Comparison of ENCODE assay signal across 13 cellular contexts in genomic region chr6:33319939-33320314, GRCh38. TPM values are rescaled to one million over a fixed set of nuclear protein-coding genes. Genes with fewer than 3 reads are reported as not detected.
DNase-seq lines count a peak whose midpoint lies in the region; ATAC-seq and TF ChIP-seq lines count a peak whose summit lies in the region.
"Had no signal": no experiment of that assay in that cellular context is flagged by ENCODE, and none has a peak within 500 bp of the region (broad histone marks: within the 10 kb centered on the region; RNA-seq: fewer than 3 reads in every experiment).

No MANE protein-coding gene starts in this region.

- no peak for TF ChIP-seq POLR2A in GM18505 (IDR thresholded peaks at IDR 0.05; ENCODE audit: borderline replicate concordance, extremely low read depth, insufficient read depth, insufficient read length)

- no peak for ATAC-seq in CD4-positive, alpha-beta T cell (ENCODE audit: poor library complexity)
- ATAC-seq in GM18505 (IDR thresholded peaks at IDR 0.05; ENCODE audit: unreplicated experiment), result no peak
- ATAC-seq in HG03097 (IDR thresholded peaks at IDR 0.05; ENCODE audit: low FRiP score, unreplicated experiment), result no peak

- CTCF ChIA-PET in CD4-positive, alpha-beta T cell (lab: Charles Lee), result interaction anchor here (1.6 kb wide), 1 partner anchor 26 kb away, joined by 3 read pairs; no protein-coding TSS in a partner anchor
- CTCF ChIA-PET in OCI-LY7 (lab: Charles Lee; ENCODE audit: unreplicated experiment), result no interaction called here

- peak overlapping the region; percentile 20 for H3K18ac ChIP-seq in trophoblast cell (ENCODE audit: low read length)

- H3K79me2 ChIP-seq in OCI-LY7 (ENCODE audit: insufficient read depth, low read depth, low read length) (peaks cover 45% of the 10 kb centered on the region), trophoblast cell (ENCODE audit: control insufficient read depth, insufficient read depth, low read length, poor library complexity) (peaks cover 10% of the 10 kb centered on the region)

- H3K4ac ChIP-seq in trophoblast cell (ENCODE audit: low read depth, low read length), result peak overlapping the region; percentile 12

- H3K9me3 ChIP-seq in CD4-positive, alpha-beta T cell (ENCODE audit: control insufficient read depth, low read length), result no peaks in the 10 kb centered on the region
- no peaks in the 10 kb centered on the region for H3K9me3 ChIP-seq in OCI-LY7 (ENCODE audit: low read length)
- H3K9me3 ChIP-seq in trophoblast cell (ENCODE audit: insufficient read depth, low read depth, low read length), result no peaks in the 10 kb centered on the region
- H3K9me3 ChIP-seq: neutrophil, SJSA1 had no signal

- DNase-seq in CD4-positive, alpha-beta T cell, result no peak
- DNase-seq in OCI-LY7 (ENCODE audit: low spot score), result no peak
- DNase-seq in coronary artery (ENCODE audit: low spot score), result no peak
- DNase-seq in trophoblast cell, result no peak
- DNase-seq in UCSD-AML1 (lab: John Stamatoyannopoulos, UW; ENCODE audit: unreplicated experiment), result no peak
- no peak for DNase-seq in COLO829 (ENCODE audit: low spot score)
- DNase-seq: activated gamma-delta T cell, foreskin melanocyte, NCI-H1694 had no signal

- no peaks in the 10 kb centered on the region for H4K20me1 ChIP-seq in OCI-LY7 (ENCODE audit: insufficient read depth, low read length)

- H4K91ac ChIP-seq in trophoblast cell (ENCODE audit: low read depth, low read length), result peak overlapping the region; percentile 48

- no peaks in the 10 kb centered on the region for H3K9me3 Mint-ChIP-seq in CD4-positive, alpha-beta T cell

- H3K27me3 ChIP-seq in CD4-positive, alpha-beta T cell (ENCODE audit: control insufficient read depth, insufficient read depth, low read length), result no peaks in the 10 kb centered on the region
- H3K27me3 ChIP-seq in trophoblast cell (ENCODE audit: insufficient read depth, low read length), result no peaks in the 10 kb centered on the region
- H3K27me3 ChIP-seq: neutrophil, SJSA1 had no signal

- TF ChIP-seq CTCF in CD4-positive, alpha-beta T cell (IDR thresholded peaks at IDR 0.05), result no peak
- TF ChIP-seq CTCF in OCI-LY7 (conservative IDR thresholded peaks at IDR 0.05; ENCODE audit: low read length), result no peak
- TF ChIP-seq CTCF in coronary artery (IDR thresholded peaks at IDR 0.05), result no peak

- H3K79me1 ChIP-seq in trophoblast cell (ENCODE audit: low read length), result peaks cover 11% of the 10 kb centered on the region

- H4K8ac ChIP-seq in trophoblast cell (ENCODE audit: low read depth, low read length), result no peak overlapping the region

- no peak overlapping the region for H3K27ac ChIP-seq in CD4-positive, alpha-beta T cell (ENCODE audit: low read depth, low read length)
- H3K27ac ChIP-seq in OCI-LY7 (ENCODE audit: low read depth, low read length, poor library complexity, severe bottlenecking) (peak overlapping the region; percentile 79), coronary artery (peak overlapping the region; percentile 58 to 69), trophoblast cell (ENCODE audit: low read depth, low read length) (peak overlapping the region; percentile 43)

- H3K27ac Mint-ChIP-seq in CD4-positive, alpha-beta T cell, result peak overlapping the region; percentile 96

- H3K36me3 Mint-ChIP-seq in CD4-positive, alpha-beta T cell (ENCODE audit: low read depth), result peaks cover 69% of the 10 kb centered on the region

- H2BK5ac ChIP-seq in trophoblast cell (ENCODE audit: low read depth, low read length, poor library complexity), result no peak overlapping the region

- no peak overlapping the region for H4K12ac ChIP-seq in trophoblast cell (ENCODE audit: low read depth, low read length)

- H3K23ac ChIP-seq in trophoblast cell (ENCODE audit: low read length), result no peak overlapping the region

- H3K27me3 Mint-ChIP-seq in CD4-positive, alpha-beta T cell, result no peaks in the 10 kb centered on the region

- WGBS in trophoblast cell (ENCODE audit: extremely low coverage, insufficient coverage, insufficient read length), result no CpG with 5 or more reads among the region's 3 CpGs

- no TSS peak for BruUV-seq in OCI-LY7 (replicated peaks; lab: Mats Ljungman, UMichigan)

- peaks cover 92% of the 10 kb centered on the region for H3K4me1 Mint-ChIP-seq in CD4-positive, alpha-beta T cell (ENCODE audit: low read depth)

- POLR2A ChIA-PET in CD4-positive, alpha-beta T cell (lab: Charles Lee), result interaction anchor here (1.1 to 3.5 kb wide), 2 partner anchors 25 to 31 kb away, joined by 3 to 155 read pairs; partner anchors contain the start of gene WDR46
- POLR2A ChIA-PET in OCI-LY7 (lab: Charles Lee), result interaction anchor here (3.5 kb wide), 1 partner anchor 24 kb away, joined by 20 read pairs; no protein-coding TSS in a partner anchor

- H3K4me1 ChIP-seq in OCI-LY7 (ENCODE audit: insufficient read depth, low read length, poor library complexity, severe bottlenecking) (peaks cover 53% of the 10 kb centered on the region), trophoblast cell (ENCODE audit: control insufficient read depth in 1 of 2, insufficient read depth in 2 of 2, low read length in 2 of 2) (peaks cover 21 to 29% of the 10 kb centered on the region in 2 experiments)

- no peak overlapping the region for H2AK5ac ChIP-seq in trophoblast cell (ENCODE audit: low read length)

- no peak overlapping the region for H3K9ac ChIP-seq in trophoblast cell (ENCODE audit: low read length)

- peaks cover 44% of the 10 kb centered on the region for H3K36me3 ChIP-seq in OCI-LY7 (ENCODE audit: insufficient read depth, low read length)
- H3K36me3 ChIP-seq in trophoblast cell (ENCODE audit: control insufficient read depth in 1 of 2, insufficient read depth in 2 of 2, low read length in 2 of 2), result peaks cover 35 to 38% of the 10 kb centered on the region in 2 experiments

- intact Hi-C loops in CD4-positive, alpha-beta T cell (cut with DNase I, micrococcal nuclease), result no loop called here
- intact Hi-C loops in OCI-LY7 (cut with micrococcal nuclease; ENCODE audit: unreplicated experiment), result no loop called here

- H3K4me3 Mint-ChIP-seq in CD4-positive, alpha-beta T cell, result peak overlapping the region; percentile 100

- H3K4me3 ChIP-seq in OCI-LY7 (ENCODE audit: low read depth, low read length, poor library complexity, severe bottlenecking) (peak overlapping the region; percentile 73), coronary artery (no peak overlapping the region), trophoblast cell (ENCODE audit: low read depth, low read length) (no peak overlapping the region)
- H3K4me3 ChIP-seq: SJSA1 had no signal

- no peaks in the 10 kb centered on the region for H3K9me2 ChIP-seq in OCI-LY7 (ENCODE audit: insufficient read depth, low read length)

- H2AFZ ChIP-seq in OCI-LY7 (ENCODE audit: low read length) (no peak overlapping the region), trophoblast cell (ENCODE audit: insufficient read depth, low read length, poor library complexity) (no peak overlapping the region)

- H2BK12ac ChIP-seq in trophoblast cell (ENCODE audit: low read length), result no peak overlapping the region

- H3K4me2 ChIP-seq in OCI-LY7 (ENCODE audit: low read length) (peak overlapping the region; percentile 84), trophoblast cell (ENCODE audit: low read length) (peak overlapping the region; percentile 14)

- H2BK120ac ChIP-seq in trophoblast cell (ENCODE audit: insufficient read depth, low read length, poor library complexity), result peak overlapping the region; percentile 5

- no peak overlapping the region for H3K14ac ChIP-seq in trophoblast cell (ENCODE audit: low read length)

RNA-seq across cellular contexts. Expression of gene ZBTB22, which starts 2.4 kb away (rescaled TPM):
- total RNA-seq in CD4-positive, alpha-beta T cell, result 10 to 100 TPM; 11.6 to 13.6 TPM
- total RNA-seq in OCI-LY7 (2014; rRNA removed; shearing (Covaris generic)), result 17.4 and 21.6 TPM in 2 replicates
- 14.1 and 18.5 TPM in 2 replicates for total RNA-seq in OCI-LY7 (2022)
- 10.8 and 10.9 TPM in 2 replicates for polyA plus RNA-seq in trophoblast cell (2013)

RNA-seq across cellular contexts. Expression of gene DAXX, which starts 2.8 kb away (rescaled TPM):
- 10 to 100 TPM; 24.2 to 24.7 TPM for total RNA-seq in CD4-positive, alpha-beta T cell
- total RNA-seq in OCI-LY7 (2014; rRNA removed; shearing (Covaris generic)), result 77.5 and 79.2 TPM in 2 replicates
- total RNA-seq in OCI-LY7 (2022), result 93.3 and 97.8 TPM in 2 replicates
- 54.8 and 56.1 TPM in 2 replicates for polyA plus RNA-seq in trophoblast cell (2013)

RNA-seq across cellular contexts. Expression of gene TAPBP, which starts 6.0 kb away (rescaled TPM):
- total RNA-seq in CD4-positive, alpha-beta T cell, result 100 to 1,000 TPM; 203 to 206 TPM
- total RNA-seq in OCI-LY7 (2014; rRNA removed; shearing (Covaris generic)), result 73.6 and 106 TPM in 2 replicates
- 148 and 150 TPM in 2 replicates for total RNA-seq in OCI-LY7 (2022)
- polyA plus RNA-seq in trophoblast cell (2013), result 62.9 and 65.4 TPM in 2 replicates

RNA-seq across cellular contexts. Expression of gene RGL2, which starts 21.2 kb away (rescaled TPM):
- total RNA-seq in CD4-positive, alpha-beta T cell, result 10 to 100 TPM; 39.2 to 39.4 TPM
- 27.2 and 27.3 TPM in 2 replicates for total RNA-seq in OCI-LY7 (2014; rRNA removed; shearing (Covaris generic))
- 67.1 and 67.6 TPM in 2 replicates for total RNA-seq in OCI-LY7 (2022)
- polyA plus RNA-seq in trophoblast cell (2013), result 151 and 154 TPM in 2 replicates

RNA-seq across cellular contexts. Expression of gene PFDN6, which starts 30.5 kb away (rescaled TPM):
- total RNA-seq in CD4-positive, alpha-beta T cell, result 10 to 100 TPM in 1 of 2 experiments, 1 to 10 TPM in 1; 9.7 to 11.7 TPM
- total RNA-seq in OCI-LY7 (2014; rRNA removed; shearing (Covaris generic)), result 72.5 and 112 TPM in 2 replicates
- total RNA-seq in OCI-LY7 (2022), result 65.4 and 90.6 TPM in 2 replicates
- 67.7 and 69.0 TPM in 2 replicates for polyA plus RNA-seq in trophoblast cell (2013)
